ENCODE assay signal across 34 cellular contexts in the genomic region with DNA sequence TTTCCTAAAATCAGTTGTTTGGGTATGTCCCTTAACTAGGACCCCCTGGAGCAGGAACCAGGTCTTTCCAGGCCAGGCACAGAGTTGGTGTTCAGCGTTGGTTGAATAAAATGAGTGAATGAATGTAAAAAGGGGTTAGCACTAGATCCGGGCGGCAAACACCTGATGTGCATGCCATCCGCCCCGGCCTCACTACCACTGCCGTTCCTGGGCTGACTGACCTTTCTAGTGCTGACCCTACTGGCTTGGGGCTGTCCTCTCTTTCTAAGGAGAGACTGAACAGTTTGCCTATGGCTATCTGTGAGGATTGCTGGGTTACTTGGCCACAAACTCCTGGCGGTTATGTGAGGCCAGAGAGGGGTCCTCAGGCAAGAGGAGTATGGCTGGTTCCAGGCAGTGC. TPM values are rescaled to one million over a fixed set of nuclear protein-coding genes. Genes with fewer than 3 reads are reported as not detected.
"Had no signal": no experiment of that assay in that cellular context is flagged by ENCODE, and none has a peak within 500 bp of the region (broad histone marks: within the 10 kb centered on the region; RNA-seq: fewer than 3 reads in every experiment).

No MANE protein-coding gene starts in this region.

- H3K27ac Mint-ChIP-seq: activated CD4-positive, alpha-beta T cell treated with anti-CD3 and anti-CD28 coated beads for 36 hours; activated CD4-positive, alpha-beta T cell treated with anti-CD3 and anti-CD28 coated beads, Interleukin-2, amount 10 ng/mL, durations not matched to agents 7 days and 5 days; activated CD8-positive, alpha-beta T cell treated with anti-CD3 and anti-CD28 coated beads, Interleukin-2, amount 10 ng/mL, durations not matched to agents 7 days and 5 days; activated naive CD4-positive, alpha-beta T cell treated with anti-CD3 and anti-CD28 coated beads for 36 hours; activated naive CD4-positive, alpha-beta T cell treated with anti-CD3 and anti-CD28 coated beads, Interleukin-2, amount 50 U/mL, for 72 hours; activated T-cell treated with anti-CD3 and anti-CD28 coated beads, Interleukin-2, amount 50 U/mL, for 24 hours; activated T-helper 2 cell treated with anti-CD3 and anti-CD28 coated beads, Interferon-gamma antibody, Interleukin-2, Interleukin-4, amounts not matched to agents 10 μg/mL and 5 μg/mL and 100 μg/mL, durations not matched to agents 14 hours and 24 hours and 36 hours; T-helper 1 cell treated with Interleukin-12 subunit alpha and Interleukin-12 subunit beta and Interleukin-4 antibody, amounts not matched to agents 30 μg/mL and 1 μg/mL, for 36 hours; T-helper 2 cell treated with Interferon-gamma antibody and Interleukin-4, amounts not matched to agents 5 μg/mL and 100 μg/mL, for 36 hours; WTC11 had no signal

- H3K27ac ChIP-seq: ascending aorta, cardiac muscle cell, SJCRH30, SK-N-MC had no signal

- H3K4me3 Mint-ChIP-seq: activated CD4-positive, alpha-beta T cell treated with anti-CD3 and anti-CD28 coated beads for 36 hours; activated CD4-positive, alpha-beta T cell treated with anti-CD3 and anti-CD28 coated beads, Interleukin-2, amount 10 ng/mL, durations not matched to agents 7 days and 5 days; activated CD8-positive, alpha-beta T cell treated with anti-CD3 and anti-CD28 coated beads, Interleukin-2, amount 10 ng/mL, durations not matched to agents 7 days and 5 days; activated naive CD4-positive, alpha-beta T cell treated with anti-CD3 and anti-CD28 coated beads for 36 hours; activated T-cell treated with anti-CD3 and anti-CD28 coated beads, Interleukin-2, amount 50 U/mL, for 24 hours; central memory CD8-positive, alpha-beta T cell; T-helper 1 cell treated with Interleukin-12 subunit alpha and Interleukin-12 subunit beta and Interleukin-4 antibody, amounts not matched to agents 30 μg/mL and 1 μg/mL, for 36 hours; T-helper 2 cell treated with Interferon-gamma antibody and Interleukin-4, amounts not matched to agents 5 μg/mL and 100 μg/mL, for 36 hours; WTC11 had no signal

- H3K9me3 Mint-ChIP-seq: activated CD4-positive, alpha-beta T cell treated with anti-CD3 and anti-CD28 coated beads, Interleukin-2, amount 10 ng/mL, durations not matched to agents 7 days and 5 days; activated naive CD4-positive, alpha-beta T cell treated with anti-CD3 and anti-CD28 coated beads for 36 hours; activated naive CD4-positive, alpha-beta T cell treated with anti-CD3 and anti-CD28 coated beads, Interleukin-2, amount 50 U/mL, for 72 hours; activated T-cell treated with anti-CD3 and anti-CD28 coated beads, Interleukin-2, amount 50 U/mL, for 24 hours; activated T-helper 2 cell treated with anti-CD3 and anti-CD28 coated beads, Interferon-gamma antibody, Interleukin-2, Interleukin-4, amounts not matched to agents 10 μg/mL and 5 μg/mL and 100 μg/mL, durations not matched to agents 14 hours and 24 hours and 36 hours; central memory CD8-positive, alpha-beta T cell; T-helper 1 cell treated with Interleukin-12 subunit alpha and Interleukin-12 subunit beta and Interleukin-4 antibody, amounts not matched to agents 30 μg/mL and 1 μg/mL, for 36 hours; T-helper 2 cell treated with Interferon-gamma antibody and Interleukin-4, amounts not matched to agents 5 μg/mL and 100 μg/mL, for 36 hours; WTC11 had no signal

- ATAC-seq: activated CD4-positive, alpha-beta T cell treated with anti-CD3 and anti-CD28 coated beads for 36 hours; activated CD4-positive, CD25-positive, alpha-beta regulatory T cell treated with anti-CD3 and anti-CD28 coated beads, Interleukin-2, amount 50 U/mL, for 24 hours; activated CD8-positive, alpha-beta T cell treated with anti-CD3 and anti-CD28 coated beads, Interleukin-2, amount 10 ng/mL, durations not matched to agents 7 days and 5 days; activated naive CD4-positive, alpha-beta T cell treated with anti-CD3 and anti-CD28 coated beads, Interleukin-2, amount 50 U/mL, for 72 hours; WTC11 had no signal

- H3K27me3 ChIP-seq: ascending aorta, cardiac muscle cell, MG63, SJCRH30 had no signal

- H3K4me1 ChIP-seq: ascending aorta had no signal

- H3K9me3 ChIP-seq: ascending aorta, MG63, SJCRH30 had no signal

- H3K36me3 Mint-ChIP-seq: activated naive CD4-positive, alpha-beta T cell treated with anti-CD3 and anti-CD28 coated beads, Interleukin-2, amount 50 U/mL, for 72 hours; WTC11 had no signal

- H3K4me3 ChIP-seq: ascending aorta, cardiac muscle cell, MG63, SJCRH30, SK-N-MC had no signal

- H3K4me1 Mint-ChIP-seq: activated CD4-positive, alpha-beta T cell treated with anti-CD3 and anti-CD28 coated beads for 36 hours; activated CD4-positive, alpha-beta T cell treated with anti-CD3 and anti-CD28 coated beads, Interleukin-2, amount 10 ng/mL, durations not matched to agents 7 days and 5 days; central memory CD8-positive, alpha-beta T cell had no signal

- FAIRE-seq: TTC549 had no signal

- H3K36me3 ChIP-seq: ascending aorta, cardiac muscle cell, MG63, SJCRH30 had no signal

- DNase-seq: activated CD4-positive, alpha-beta T cell treated with anti-CD3 and anti-CD28 coated beads for 36 hours; activated CD4-positive, alpha-beta T cell treated with anti-CD3 and anti-CD28 coated beads, Interleukin-2, amount 10 ng/mL, durations not matched to agents 7 days and 5 days; activated CD4-positive, alpha-beta T cell treated with anti-CD3 and anti-CD28 coated beads, Interleukin-2, amount 50 U/mL, for 48 hours; activated CD8-positive, alpha-beta T cell treated with anti-CD3 and anti-CD28 coated beads, Interleukin-2, amount 10 ng/mL, durations not matched to agents 7 days and 5 days; activated gamma-delta T cell; activated naive CD4-positive, alpha-beta T cell treated with anti-CD3 and anti-CD28 coated beads for 36 hours; activated T-cell treated with anti-CD3 and anti-CD28 coated beads, Interleukin-2, amount 50 U/mL, for 24 hours; amniotic stem cell; Kasumi-1; KBM-7; MG63; MV-4-11; NCI-H1092; NCI-H1436 treated with DMSO at 0.1 percent for 48 hours; NCI-H1694 treated with DMSO at 0.1 percent for 48 hours; NCI-H2029; NCI-H345; NCI-H524 treated with DMSO at 0.1 percent for 48 hours; NCI-H748 treated with DMSO at 0.1 percent for 48 hours; OCI-M1; SHP77; SJCRH30 had no signal

RNA-seq across cellular contexts. Expression of a gene that starts 44.4 kb away (rescaled TPM):
- total RNA-seq: activated CD4-positive, alpha-beta T cell treated with anti-CD3 and anti-CD28 coated beads for 36 hours; activated CD4-positive, alpha-beta T cell treated with anti-CD3 and anti-CD28 coated beads, Interleukin-2, amount 10 ng/mL, durations not matched to agents 7 days and 5 days; activated CD8-positive, alpha-beta T cell treated with anti-CD3 and anti-CD28 coated beads, Interleukin-2, amount 10 ng/mL, durations not matched to agents 7 days and 5 days; activated naive CD4-positive, alpha-beta T cell treated with anti-CD3 and anti-CD28 coated beads for 36 hours; activated T-helper 2 cell treated with anti-CD3 and anti-CD28 coated beads, Interferon-gamma antibody, Interleukin-2, Interleukin-4, amounts not matched to agents 10 μg/mL and 5 μg/mL and 100 μg/mL, durations not matched to agents 14 hours and 24 hours and 36 hours; ascending aorta; NCI-H460 had no signal
